9 cellular contexts compared by ENCODE assay signal in the genomic region with DNA sequence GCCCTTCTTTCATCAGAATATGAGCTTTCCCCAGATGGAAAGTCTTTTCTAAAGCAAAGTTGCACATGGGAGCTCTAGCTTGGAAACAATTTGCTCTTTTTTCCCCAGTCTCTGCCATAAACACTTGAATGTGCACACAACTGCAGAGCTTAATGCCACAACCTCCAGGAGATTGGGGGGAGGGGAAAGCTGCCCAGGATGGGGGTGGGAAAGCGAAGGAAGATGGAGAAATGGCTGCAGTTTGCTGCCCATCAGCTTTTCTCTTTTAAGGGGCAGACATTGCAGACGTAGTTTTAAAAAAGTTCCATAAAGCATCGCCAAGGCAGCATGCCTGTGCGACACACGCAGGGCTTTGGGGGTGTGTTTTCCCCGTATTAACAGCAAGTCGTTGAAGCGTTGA. TPM values are rescaled to one million over a fixed set of nuclear protein-coding genes. Genes with fewer than 3 reads are reported as not detected.
DNase-seq lines count a peak whose midpoint lies in the region; ATAC-seq and TF ChIP-seq lines count a peak whose summit lies in the region.
"Had no signal": no experiment of that assay in that cellular context is flagged by ENCODE, and none has a peak within 500 bp of the region (broad histone marks: within the 10 kb centered on the region; RNA-seq: fewer than 3 reads in every experiment).

No MANE protein-coding gene starts in this region.

- intact Hi-C loops in gastrocnemius medialis (cut with DNase I; ENCODE audit: low total_unique reads), result loop anchor here (5.0 kb wide), 3 partner anchors 71 to 141 kb away; no protein-coding TSS in a partner anchor
- intact Hi-C loops in CD14-positive monocyte (cut with micrococcal nuclease), result no loop called here

- H3K9me2 ChIP-seq in hepatocyte (replicated peaks; ENCODE audit: insufficient read depth), result no peaks in the 10 kb centered on the region

- no peak overlapping the region for H2AFZ ChIP-seq in hepatocyte

- peak overlapping the region; percentile 85 for H3K4me2 ChIP-seq in hepatocyte

- H3K27ac Mint-ChIP-seq in CD14-positive monocyte, result no peak overlapping the region

- TF ChIP-seq POLR2A in gastrocnemius medialis (IDR thresholded peaks at IDR 0.05), result no peak

- H3K9me3 ChIP-seq in adipocyte (ENCODE audit: control insufficient read depth, low read length) (no peaks in the 10 kb centered on the region), hepatocyte (ENCODE audit: low read depth) (no peaks in the 10 kb centered on the region), gastrocnemius medialis (no peaks in the 10 kb centered on the region)

- peaks cover 51% of the 10 kb centered on the region for H3K4me1 Mint-ChIP-seq in CD14-positive monocyte

- H3K36me3 ChIP-seq in adipocyte (ENCODE audit: control insufficient read depth, insufficient read depth, low read length, severe bottlenecking) (no peaks in the 10 kb centered on the region), hepatocyte (replicated peaks; ENCODE audit: insufficient read depth, low read depth) (no peaks in the 10 kb centered on the region), gastrocnemius medialis (no peaks in the 10 kb centered on the region)

- peaks cover 7 to 15% (median 7%) of the 10 kb centered on the region in 3 donors for H3K27me3 Mint-ChIP-seq in CD14-positive monocyte (ENCODE audit: low read depth in 3 of 3)
- H3K27me3 Mint-ChIP-seq: effector memory CD8-positive, alpha-beta T cell had no signal

- H3K4me3 ChIP-seq in GM12875 (ENCODE audit: low read depth, low read length), result peak overlapping the region; percentile 24
- peak overlapping the region; percentile 92 for H3K4me3 ChIP-seq in adipocyte (ENCODE audit: low read length)
- H3K4me3 ChIP-seq in hepatocyte, result peak overlapping the region; percentile 47
- H3K4me3 ChIP-seq in gastrocnemius medialis, result peak overlapping the region; percentile 7 to 60 (median 55)

- H3K9me3 Mint-ChIP-seq in CD14-positive monocyte, result peaks cover 0 to 2% (median 0%) of the 10 kb centered on the region in 7 donors
- H3K9me3 Mint-ChIP-seq: effector memory CD8-positive, alpha-beta T cell had no signal

- peaks cover 2 to 3% of the 10 kb centered on the region in 2 donors for H3K36me3 Mint-ChIP-seq in CD14-positive monocyte

- no peak for DNase-seq in adipocyte (ENCODE audit: low read depth)
- no peak for DNase-seq in hepatocyte (ENCODE audit: low spot score)
- DNase-seq in gastrocnemius medialis, result no peak
- DNase-seq in CD14-positive monocyte (ENCODE audit: low spot score), result no peak
- no peak for DNase-seq in foreskin keratinocyte
- no peak for DNase-seq in NK-92 treated with Interleukin-12 subunit alpha and Interleukin-12 subunit beta, amount 100 ng/mL, for 24 hours (lab: John Stamatoyannopoulos, UW)
- DNase-seq: effector memory CD8-positive, alpha-beta T cell had no signal

- WGBS in hepatocyte (ENCODE audit: low lambda C conversion rate, missing lambda C conversion rate), result 26% methylated on average over 8 of the region's 8 CpGs

- in situ Hi-C loops in gastrocnemius medialis (cut with MboI; ENCODE audit: low sequenced_read_pairs in 4 of 4), result no loop called here

- peak overlapping the region; percentile 91 for H3K27ac ChIP-seq in hepatocyte
- peak overlapping the region; percentile 76 to 80 (median 77) for H3K27ac ChIP-seq in gastrocnemius medialis
- no peak overlapping the region for H3K27ac ChIP-seq in foreskin keratinocyte

- H3K4me1 ChIP-seq in adipocyte (ENCODE audit: control insufficient read depth, insufficient read depth, low read length), result peaks cover 66% of the 10 kb centered on the region
- peaks cover 56% of the 10 kb centered on the region for H3K4me1 ChIP-seq in hepatocyte (ENCODE audit: insufficient read depth)
- peaks cover 37 to 50% of the 10 kb centered on the region in 2 donors for H3K4me1 ChIP-seq in gastrocnemius medialis
- H3K4me1 ChIP-seq in foreskin keratinocyte, result peaks cover 7% of the 10 kb centered on the region

- H3K27me3 ChIP-seq in adipocyte (replicated peaks; ENCODE audit: control insufficient read depth, insufficient read depth, low read length) (no peaks in the 10 kb centered on the region), hepatocyte (no peaks in the 10 kb centered on the region), gastrocnemius medialis (no peaks in the 10 kb centered on the region), foreskin keratinocyte (peaks cover 15% of the 10 kb centered on the region)

- no peak overlapping the region for H3K4me3 Mint-ChIP-seq in CD14-positive monocyte
- H3K4me3 Mint-ChIP-seq: effector memory CD8-positive, alpha-beta T cell had no signal

- peaks cover 58% of the 10 kb centered on the region for H3K79me2 ChIP-seq in hepatocyte

- H4K20me1 ChIP-seq in hepatocyte (ENCODE audit: insufficient read depth, poor library complexity, severe bottlenecking), result peaks cover 12% of the 10 kb centered on the region

- peak overlapping the region; percentile 91 for H3K9ac ChIP-seq in adipocyte (ENCODE audit: low read length)

- ATAC-seq in gastrocnemius medialis (no peak), HG03342 (IDR thresholded peaks at IDR 0.05; ENCODE audit: unreplicated experiment) (no peak), foreskin keratinocyte (no peak)
- ATAC-seq: effector memory CD8-positive, alpha-beta T cell had no signal

- no peak for TF ChIP-seq CTCF in GM12875 (IDR thresholded peaks at IDR 0.05; ENCODE audit: borderline replicate concordance, insufficient read depth, low read depth, low read length)
- no peak for TF ChIP-seq CTCF in hepatocyte (IDR thresholded peaks at IDR 0.05; ENCODE audit: poor library complexity)
- no peak for TF ChIP-seq CTCF in gastrocnemius medialis (IDR thresholded peaks at IDR 0.05 in 4 of 5, conservative IDR thresholded peaks at IDR 0.05 in 1 of 5)
- TF ChIP-seq CTCF in CD14-positive monocyte (IDR thresholded peaks at IDR 0.05), result no peak
- no peak for TF ChIP-seq CTCF in foreskin keratinocyte (conservative IDR thresholded peaks at IDR 0.05)

RNA-seq across cellular contexts. Expression of a gene that starts 1.5 kb away (rescaled TPM):
- total RNA-seq in hepatocyte, result 47.1 and 49.5 TPM in 2 replicates
- 58.9 and 61.4 TPM in 2 replicates for polyA plus RNA-seq in hepatocyte
- 10 to 100 TPM in 2 of 4 donors, 1 to 10 TPM in 2; 7.1 to 55.0 (median 15.2) TPM for total RNA-seq in gastrocnemius medialis
- under 1 TPM; 0.41 to 0.79 TPM for polyA plus RNA-seq in CD14-positive monocyte
- 1.8 and 2.8 TPM in 2 replicates for total RNA-seq in foreskin keratinocyte
- 1.3 and 1.6 TPM in 2 replicates for polyA plus RNA-seq in foreskin keratinocyte

Comparison
In these comparisons a context has a peak if more than half of its experiments do, and no peak if none do; other contexts are left out.
1. H3K4me3 ChIP-seq: peak in every context shown above with its lines; median percentile 92 in adipocyte; 55 in gastrocnemius medialis; 47 in hepatocyte; 24 in GM12875.